Comparison of ENCODE assay signal across 30 cellular contexts in genomic region chr6:56380476-56380875, GRCh38.
"Had no signal": no experiment of that assay in that cellular context is flagged by ENCODE, and none has a peak within 500 bp of the region (broad histone marks: within the 10 kb centered on the region; RNA-seq: fewer than 3 reads in every experiment).

No MANE protein-coding gene starts in this region.

- H3K27me3 ChIP-seq: adrenal gland, body of pancreas, heart left ventricle had no signal

- H3K27ac ChIP-seq: adrenal gland, heart left ventricle, WERI-Rb-1 had no signal

- FAIRE-seq: colon, endometrium, frontal cortex had no signal

- H3K36me3 ChIP-seq: adrenal gland, heart left ventricle, WERI-Rb-1 had no signal

- H3K4me3 ChIP-seq: adrenal gland, body of pancreas, heart left ventricle had no signal

- H3K9me3 ChIP-seq: adrenal gland, body of pancreas, heart left ventricle had no signal

- ATAC-seq: activated CD4-positive, CD25-positive, alpha-beta regulatory T cell treated with anti-CD3 and anti-CD28 coated beads, Interleukin-2, amount 50 U/mL, for 24 hours; activated CD8-positive, alpha-beta T cell treated with anti-CD3 and anti-CD28 coated beads for 36 hours; activated naive CD8-positive, alpha-beta T cell treated with anti-CD3 and anti-CD28 coated beads, Interleukin-2, amount 50 U/mL, for 24 hours; activated T-cell treated with anti-CD3 and anti-CD28 coated beads, Interleukin-2, amount 50 U/mL, for 4 hours; body of pancreas; esophagus mucosa had no signal

- H3K4me1 ChIP-seq: adrenal gland had no signal

- DNase-seq: activated B cell treated with CpG ODN at 0.5 μM for 24 hours; activated CD4-positive, alpha-beta T cell treated with anti-CD3 and anti-CD28 coated beads for 48 hours; activated CD4-positive, alpha-beta T cell treated with anti-CD3 and anti-CD28 coated beads, Interleukin-2, amount 50 U/mL, for 1 hour; activated CD4-positive, alpha-beta T cell treated with anti-CD3 and anti-CD28 coated beads, Interleukin-2, amount 50 U/mL, for 48 hours; activated CD8-positive, alpha-beta memory T cell treated with anti-CD3 and anti-CD28 coated beads for 24 hours; activated CD8-positive, alpha-beta T cell treated with anti-CD3 and anti-CD28 coated beads for 36 hours; activated effector memory CD4-positive, alpha-beta T cell treated with anti-CD3 and anti-CD28 coated beads, Interleukin-2, amount 50 U/mL, for 16 hours; activated naive CD4-positive, alpha-beta T cell treated with anti-CD3 and anti-CD28 coated beads for 36 hours; activated naive CD8-positive, alpha-beta T cell treated with anti-CD3 and anti-CD28 coated beads for 36 hours; activated naive CD8-positive, alpha-beta T cell treated with anti-CD3 and anti-CD28 coated beads, Interleukin-2, amount 50 U/mL, for 24 hours; activated T-cell treated with anti-CD3 and anti-CD28 coated beads, Interleukin-2, amount 50 U/mL, for 4 hours; adrenal gland; amygdala; aorta; body of pancreas; caudate nucleus; cortex of kidney; dermis blood vessel endothelial cell; effector CD8-positive, alpha-beta T cell; foreskin fibroblast; glutamatergic neuron; heart left ventricle; hypothalamus; T1000; WERI-Rb-1 had no signal
